In genomic region chr3:195195321-195196209, GRCh38 we compare ENCODE assay signal across 8 cellular contexts.
DNase-seq lines count a peak whose midpoint lies in the region; ATAC-seq and TF ChIP-seq lines count a peak whose summit lies in the region.

No MANE protein-coding gene starts in this region.

- no peaks in the 10 kb centered on the region for H3K36me3 ChIP-seq in SJSA1
- no peaks in the 10 kb centered on the region for H3K36me3 ChIP-seq in stomach smooth muscle (ENCODE audit: control insufficient read depth in 2 of 2, insufficient read depth in 2 of 2, low read length in 2 of 2)
- no peaks in the 10 kb centered on the region for H3K36me3 ChIP-seq in hepatocyte (replicated peaks; ENCODE audit: insufficient read depth, low read depth)

- no peak for TF ChIP-seq CTCF in activated CD8-positive, alpha-beta T cell treated with anti-CD3 and anti-CD28 coated beads for 36 hours (IDR thresholded peaks at IDR 0.05)
- TF ChIP-seq CTCF in hepatocyte (IDR thresholded peaks at IDR 0.05; ENCODE audit: poor library complexity), result no peak

- ATAC-seq in activated CD8-positive, alpha-beta T cell treated with anti-CD3 and anti-CD28 coated beads, Interleukin-2, amount 10 ng/mL, durations not matched to agents 7 days and 5 days, result peak; percentile 23
- ATAC-seq in activated CD8-positive, alpha-beta T cell treated with anti-CD3 and anti-CD28 coated beads for 36 hours, result no peak

- H4K20me1 ChIP-seq in hepatocyte (ENCODE audit: insufficient read depth, poor library complexity, severe bottlenecking), result no peaks in the 10 kb centered on the region

- peaks cover 16% of the 10 kb centered on the region for H3K79me2 ChIP-seq in hepatocyte

- H3K36me3 Mint-ChIP-seq in activated CD8-positive, alpha-beta T cell treated with anti-CD3 and anti-CD28 coated beads, Interleukin-2, amount 10 ng/mL, durations not matched to agents 7 days and 5 days (ENCODE audit: low read depth), result peaks cover 9% of the 10 kb centered on the region
- H3K36me3 Mint-ChIP-seq in activated CD8-positive, alpha-beta T cell treated with anti-CD3 and anti-CD28 coated beads for 36 hours (ENCODE audit: low read depth), result peaks cover 9% of the 10 kb centered on the region

- peaks cover 8% of the 10 kb centered on the region for H3K9me3 Mint-ChIP-seq in activated CD8-positive, alpha-beta T cell treated with anti-CD3 and anti-CD28 coated beads, Interleukin-2, amount 10 ng/mL, durations not matched to agents 7 days and 5 days (ENCODE audit: insufficient read depth)
- peaks cover 9% of the 10 kb centered on the region for H3K9me3 Mint-ChIP-seq in activated CD8-positive, alpha-beta T cell treated with anti-CD3 and anti-CD28 coated beads for 36 hours

- no peaks in the 10 kb centered on the region for H3K27me3 ChIP-seq in SJSA1 (replicated peaks)
- H3K27me3 ChIP-seq in stomach smooth muscle (ENCODE audit: control insufficient read depth in 1 of 2, insufficient read depth in 2 of 2, low read length in 2 of 2), result no peaks in the 10 kb centered on the region
- H3K27me3 ChIP-seq in hepatocyte, result no peaks in the 10 kb centered on the region

- H3K27ac Mint-ChIP-seq in activated CD8-positive, alpha-beta T cell treated with anti-CD3 and anti-CD28 coated beads, Interleukin-2, amount 10 ng/mL, durations not matched to agents 7 days and 5 days, result no peak overlapping the region
- H3K27ac Mint-ChIP-seq in activated CD8-positive, alpha-beta T cell treated with anti-CD3 and anti-CD28 coated beads for 36 hours, result no peak overlapping the region

- intact Hi-C loops in activated CD8-positive, alpha-beta T cell treated with anti-CD3 and anti-CD28 coated beads for 36 hours (cut with micrococcal nuclease), result no loop called here
- intact Hi-C loops in head of caudate nucleus (cut with DNase I), result no loop called here

- H3K4me1 ChIP-seq in SJSA1 (replicated peaks), result peaks cover 38% of the 10 kb centered on the region
- peaks cover 18% of the 10 kb centered on the region for H3K4me1 ChIP-seq in stomach smooth muscle (ENCODE audit: control insufficient read depth, insufficient read depth, low read length)
- peaks cover 3% of the 10 kb centered on the region for H3K4me1 ChIP-seq in hepatocyte (ENCODE audit: insufficient read depth)

- H3K4me3 ChIP-seq in SJSA1, result no peak overlapping the region
- no peak overlapping the region for H3K4me3 ChIP-seq in stomach smooth muscle (ENCODE audit: low read length in 2 of 2)
- no peak overlapping the region for H3K4me3 ChIP-seq in hepatocyte

- CTCF ChIA-PET in activated CD8-positive, alpha-beta T cell treated with anti-CD3 and anti-CD28 coated beads, Interleukin-2, amount 10 ng/mL, durations not matched to agents 7 days and 5 days (lab: Charles Lee), result no interaction called here
- CTCF ChIA-PET in activated CD8-positive, alpha-beta T cell treated with anti-CD3 and anti-CD28 coated beads for 36 hours (lab: Charles Lee), result no interaction called here

- peaks cover 7% of the 10 kb centered on the region for H3K4me1 Mint-ChIP-seq in activated CD8-positive, alpha-beta T cell treated with anti-CD3 and anti-CD28 coated beads, Interleukin-2, amount 10 ng/mL, durations not matched to agents 7 days and 5 days (ENCODE audit: low read depth)
- peaks cover 27% of the 10 kb centered on the region for H3K4me1 Mint-ChIP-seq in activated CD8-positive, alpha-beta T cell treated with anti-CD3 and anti-CD28 coated beads for 36 hours (ENCODE audit: low read depth)

- 79% methylated on average over 17 of the region's 17 CpGs for WGBS in hepatocyte (ENCODE audit: low lambda C conversion rate, missing lambda C conversion rate)

- H3K27me3 Mint-ChIP-seq in activated CD8-positive, alpha-beta T cell treated with anti-CD3 and anti-CD28 coated beads, Interleukin-2, amount 10 ng/mL, durations not matched to agents 7 days and 5 days (ENCODE audit: low read depth), result no peaks in the 10 kb centered on the region
- no peaks in the 10 kb centered on the region for H3K27me3 Mint-ChIP-seq in activated CD8-positive, alpha-beta T cell treated with anti-CD3 and anti-CD28 coated beads for 36 hours

- H2AFZ ChIP-seq in hepatocyte, result no peak overlapping the region

- no peak overlapping the region for H3K4me2 ChIP-seq in hepatocyte

- no peak overlapping the region for H3K4me3 Mint-ChIP-seq in activated CD8-positive, alpha-beta T cell treated with anti-CD3 and anti-CD28 coated beads, Interleukin-2, amount 10 ng/mL, durations not matched to agents 7 days and 5 days
- no peak overlapping the region for H3K4me3 Mint-ChIP-seq in activated CD8-positive, alpha-beta T cell treated with anti-CD3 and anti-CD28 coated beads for 36 hours

- no peak overlapping the region for H3K9ac ChIP-seq in stomach smooth muscle (ENCODE audit: low read length in 2 of 2)

- no peak for DNase-seq in activated CD8-positive, alpha-beta T cell treated with anti-CD3 and anti-CD28 coated beads, Interleukin-2, amount 10 ng/mL, durations not matched to agents 7 days and 5 days
- DNase-seq in activated CD8-positive, alpha-beta T cell treated with anti-CD3 and anti-CD28 coated beads for 36 hours, result no peak
- DNase-seq in SJSA1 (ENCODE audit: low read depth in 1 of 2, low spot score in 2 of 2) (peak; percentile 53 to 56), head of caudate nucleus (peak in 41 of 42 donors; percentile 35 to 86 (median 62)), EL (no peak), mesenteric fat pad (ENCODE audit: low spot score) (no peak), hepatocyte (ENCODE audit: low spot score) (no peak)

- no peaks in the 10 kb centered on the region for H3K9me3 ChIP-seq in SJSA1 (replicated peaks)
- no peaks in the 10 kb centered on the region for H3K9me3 ChIP-seq in stomach smooth muscle (ENCODE audit: control insufficient read depth in 2 of 2, low read length in 2 of 2)
- H3K9me3 ChIP-seq in hepatocyte (ENCODE audit: low read depth), result no peaks in the 10 kb centered on the region

- no peaks in the 10 kb centered on the region for H3K9me2 ChIP-seq in hepatocyte (replicated peaks; ENCODE audit: insufficient read depth)

- POLR2A ChIA-PET in activated CD8-positive, alpha-beta T cell treated with anti-CD3 and anti-CD28 coated beads, Interleukin-2, amount 10 ng/mL, durations not matched to agents 7 days and 5 days (lab: Charles Lee), result no interaction called here
- POLR2A ChIA-PET in activated CD8-positive, alpha-beta T cell treated with anti-CD3 and anti-CD28 coated beads for 36 hours (lab: Charles Lee), result no interaction called here

- peak overlapping the region; percentile 18; the same call in 1 of the 2 replicates for H3K27ac ChIP-seq in SJSA1
- peak overlapping the region; percentile 55 for H3K27ac ChIP-seq in stomach smooth muscle (ENCODE audit: low read length)
- H3K27ac ChIP-seq in hepatocyte, result no peak overlapping the region

Comparison
In these comparisons a context has a peak if more than half of its experiments do, and no peak if none do; other contexts are left out.
1. DNase-seq: peak in SJSA1 (2 of 2) and head of caudate nucleus (41 of 42); none in activated CD8-positive, alpha-beta T cell treated with anti-CD3 and anti-CD28 coated beads, Interleukin-2, amount 10 ng/mL, durations not matched to agents 7 days and 5 days (single experiment), activated CD8-positive, alpha-beta T cell treated with anti-CD3 and anti-CD28 coated beads for 36 hours (single experiment), EL (single experiment), mesenteric fat pad (single experiment) and hepatocyte (single experiment).